In the genomic region with DNA sequence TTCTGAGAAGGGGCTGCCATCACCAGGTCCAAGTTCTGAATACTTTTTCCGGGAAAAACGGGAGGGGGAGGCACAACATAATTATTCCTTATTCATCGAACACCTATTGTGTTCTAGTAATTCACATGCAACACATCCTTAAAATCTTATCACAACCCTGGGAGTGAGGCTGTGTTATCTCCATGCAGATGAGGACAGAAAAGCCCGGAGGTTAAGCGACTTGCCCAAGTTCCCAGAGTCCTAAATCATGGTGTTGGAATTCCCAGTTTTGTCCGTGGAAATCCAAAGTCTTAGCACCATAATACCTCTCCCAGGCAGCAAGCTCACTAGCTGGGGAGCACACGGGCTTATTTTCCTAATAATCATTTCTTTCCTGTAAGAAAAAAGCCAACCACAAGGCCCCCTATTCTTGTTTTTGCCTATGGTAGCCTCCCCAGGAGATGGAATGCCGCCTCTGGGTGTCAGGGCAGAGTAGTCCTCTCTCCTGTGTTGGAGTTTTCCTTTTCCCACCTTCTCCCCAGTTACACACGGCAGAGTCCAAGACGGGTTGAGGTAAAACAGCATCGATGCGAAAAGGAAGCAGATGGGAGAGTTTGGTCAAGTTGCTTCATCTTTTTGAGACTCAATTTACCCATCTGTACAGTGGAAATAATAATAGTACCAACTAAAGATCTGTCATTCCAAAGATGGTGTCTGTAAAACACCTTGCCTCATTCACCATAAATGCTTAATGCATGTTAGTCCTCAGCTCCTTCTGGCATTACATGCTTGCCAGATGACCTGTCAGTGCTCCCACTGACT, we compare ENCODE assay signal across 9 cellular contexts.
DNase-seq lines count a peak whose midpoint lies in the region; ATAC-seq, FAIRE-seq and TF ChIP-seq lines count a peak whose summit lies in the region.
"Had no signal": no experiment of that assay in that cellular context is flagged by ENCODE, and none has a peak within 500 bp of the region (broad histone marks: within the 10 kb centered on the region; RNA-seq: fewer than 3 reads in every experiment).

No MANE protein-coding gene starts in this region.

- ATAC-seq in central memory CD8-positive, alpha-beta T cell (replicated peaks; ENCODE audit: extremely low read depth, poor library complexity, severe bottlenecking): no peak
- ATAC-seq in memory B cell (ENCODE audit: low read depth): no peak
- no peak for ATAC-seq in thoracic aorta (ENCODE audit: insufficient number of reproducible peaks, low FRiP score, low read depth)
- no peak for ATAC-seq in HG03097 (IDR thresholded peaks at IDR 0.05; ENCODE audit: low FRiP score, unreplicated experiment)

- FAIRE-seq in GM19239 (lab: Jason Lieb, UNC): no peak

- no peak overlapping the region for H3K27ac Mint-ChIP-seq in T-helper 1 cell treated with Interleukin-12 subunit alpha and Interleukin-12 subunit beta and Interleukin-4 antibody, amounts not matched to agents 30 μg/mL and 1 μg/mL, for 36 hours
- H3K27ac Mint-ChIP-seq in central memory CD8-positive, alpha-beta T cell (ENCODE audit: low read depth): no peak overlapping the region
- H3K27ac Mint-ChIP-seq in memory B cell: no peak overlapping the region
- no peak overlapping the region for H3K27ac Mint-ChIP-seq in activated CD4-positive, alpha-beta T cell treated with anti-CD3 and anti-CD28 coated beads, Interleukin-2, amount 10 ng/mL, durations not matched to agents 7 days and 5 days

- H3K27me3 Mint-ChIP-seq in T-helper 1 cell treated with Interleukin-12 subunit alpha and Interleukin-12 subunit beta and Interleukin-4 antibody, amounts not matched to agents 30 μg/mL and 1 μg/mL, for 36 hours (ENCODE audit: low read depth): peaks cover 55% of the 10 kb centered on the region
- peaks cover 63% of the 10 kb centered on the region for H3K27me3 Mint-ChIP-seq in central memory CD8-positive, alpha-beta T cell
- H3K27me3 Mint-ChIP-seq in memory B cell: peaks cover 23% of the 10 kb centered on the region
- peaks cover 38% of the 10 kb centered on the region for H3K27me3 Mint-ChIP-seq in activated CD4-positive, alpha-beta T cell treated with anti-CD3 and anti-CD28 coated beads, Interleukin-2, amount 10 ng/mL, durations not matched to agents 7 days and 5 days

- no peaks in the 10 kb centered on the region for H3K9me3 Mint-ChIP-seq in T-helper 1 cell treated with Interleukin-12 subunit alpha and Interleukin-12 subunit beta and Interleukin-4 antibody, amounts not matched to agents 30 μg/mL and 1 μg/mL, for 36 hours
- no peaks in the 10 kb centered on the region for H3K9me3 Mint-ChIP-seq in central memory CD8-positive, alpha-beta T cell
- H3K9me3 Mint-ChIP-seq in memory B cell: no peaks in the 10 kb centered on the region
- H3K9me3 Mint-ChIP-seq in activated CD4-positive, alpha-beta T cell treated with anti-CD3 and anti-CD28 coated beads, Interleukin-2, amount 10 ng/mL, durations not matched to agents 7 days and 5 days: no peaks in the 10 kb centered on the region

- H3K9me3 ChIP-seq in thoracic aorta: no peaks in the 10 kb centered on the region

- peaks cover 7 to 13% of the 10 kb centered on the region in 2 donors for H3K4me1 ChIP-seq in thoracic aorta (ENCODE audit: control insufficient read depth in 1 of 2, low read depth in 2 of 2)

- DNase-seq in T-helper 1 cell: no peak
- DNase-seq in central memory CD8-positive, alpha-beta T cell (ENCODE audit: low spot score in 2 of 2): no peak
- no peak for DNase-seq in memory B cell (ENCODE audit: low spot score in 2 of 2)
- no peak for DNase-seq in thoracic aorta (ENCODE audit: low spot score)
- DNase-seq in GM19239 (ENCODE audit: insufficient read length, low spot score): no peak
- DNase-seq in activated CD4-positive, alpha-beta T cell treated with anti-CD3 and anti-CD28 coated beads, Interleukin-2, amount 10 ng/mL, durations not matched to agents 7 days and 5 days: no peak

- peak overlapping the region; percentile 86 for H3K4me3 ChIP-seq in thoracic aorta

- H3K4me3 Mint-ChIP-seq in T-helper 1 cell treated with Interleukin-12 subunit alpha and Interleukin-12 subunit beta and Interleukin-4 antibody, amounts not matched to agents 30 μg/mL and 1 μg/mL, for 36 hours: peak overlapping the region; percentile 8
- H3K4me3 Mint-ChIP-seq in central memory CD8-positive, alpha-beta T cell: peak overlapping the region; percentile 5
- H3K4me3 Mint-ChIP-seq in memory B cell: peak overlapping the region; percentile 29
- no peak overlapping the region for H3K4me3 Mint-ChIP-seq in activated CD4-positive, alpha-beta T cell treated with anti-CD3 and anti-CD28 coated beads, Interleukin-2, amount 10 ng/mL, durations not matched to agents 7 days and 5 days

- H3K36me3 Mint-ChIP-seq in T-helper 1 cell treated with Interleukin-12 subunit alpha and Interleukin-12 subunit beta and Interleukin-4 antibody, amounts not matched to agents 30 μg/mL and 1 μg/mL, for 36 hours (ENCODE audit: low read depth): no peaks in the 10 kb centered on the region
- no peaks in the 10 kb centered on the region for H3K36me3 Mint-ChIP-seq in central memory CD8-positive, alpha-beta T cell (ENCODE audit: insufficient read depth)
- no peaks in the 10 kb centered on the region for H3K36me3 Mint-ChIP-seq in memory B cell
- no peaks in the 10 kb centered on the region for H3K36me3 Mint-ChIP-seq in activated CD4-positive, alpha-beta T cell treated with anti-CD3 and anti-CD28 coated beads, Interleukin-2, amount 10 ng/mL, durations not matched to agents 7 days and 5 days (ENCODE audit: low read depth)

- CTCF ChIA-PET in activated CD4-positive, alpha-beta T cell treated with anti-CD3 and anti-CD28 coated beads, Interleukin-2, amount 10 ng/mL, durations not matched to agents 7 days and 5 days (lab: Charles Lee): no interaction called here

- H3K27me3 ChIP-seq in thoracic aorta (replicated peaks; ENCODE audit: insufficient read depth): no peaks in the 10 kb centered on the region

- no peaks in the 10 kb centered on the region for H3K36me3 ChIP-seq in thoracic aorta

- TF ChIP-seq CTCF in thoracic aorta (IDR thresholded peaks at IDR 0.05): no peak

- POLR2A ChIA-PET in activated CD4-positive, alpha-beta T cell treated with anti-CD3 and anti-CD28 coated beads, Interleukin-2, amount 10 ng/mL, durations not matched to agents 7 days and 5 days (lab: Charles Lee): no interaction called here

- peaks cover 2% of the 10 kb centered on the region for H3K4me1 Mint-ChIP-seq in T-helper 1 cell treated with Interleukin-12 subunit alpha and Interleukin-12 subunit beta and Interleukin-4 antibody, amounts not matched to agents 30 μg/mL and 1 μg/mL, for 36 hours (ENCODE audit: low read depth)
- peaks cover 5% of the 10 kb centered on the region for H3K4me1 Mint-ChIP-seq in central memory CD8-positive, alpha-beta T cell
- H3K4me1 Mint-ChIP-seq in memory B cell: peaks cover 3% of the 10 kb centered on the region
- peaks cover 8% of the 10 kb centered on the region for H3K4me1 Mint-ChIP-seq in activated CD4-positive, alpha-beta T cell treated with anti-CD3 and anti-CD28 coated beads, Interleukin-2, amount 10 ng/mL, durations not matched to agents 7 days and 5 days

- H3K27ac ChIP-seq in thoracic aorta: no peak overlapping the region
- H3K27ac ChIP-seq: 22Rv1 had no signal
